ENCODE assay signal across 8 cellular contexts in genomic region chr7:135169141-135169935, GRCh38. TPM values are rescaled to one million over a fixed set of nuclear protein-coding genes. Genes with fewer than 3 reads are reported as not detected.
A peak's percentile ranks its signal among the peaks of the same experiment; 100 is the strongest.
DNase-seq lines count a peak whose midpoint lies in the region; ATAC-seq and TF ChIP-seq lines count a peak whose summit lies in the region.

No MANE protein-coding gene starts in this region.

- TF ChIP-seq CTCF in AG09309 (IDR thresholded peaks at IDR 0.05; ENCODE audit: control insufficient read depth, insufficient read depth, low read depth, low read length, missing control alignments), result peak; percentile 31
- TF ChIP-seq CTCF in Panc1 (IDR thresholded peaks at IDR 0.05), result peak; percentile 68

- TSS peak; percentile 79 for BruUV-seq in Panc1 (replicated peaks; lab: Mats Ljungman, UMichigan)

- H3K4me3 Mint-ChIP-seq in activated naive CD8-positive, alpha-beta T cell, result peak overlapping the region; percentile 97

- CTCF ChIA-PET in Panc1 (lab: Charles Lee), result no interaction called here

- in situ Hi-C loops in Panc1 (cut with HindIII; ENCODE audit: low pct_unique_long_range_greater_than_20kb, low sequenced_read_pairs), result no loop called here

- POLR2A ChIA-PET in Panc1 (lab: Charles Lee), result no interaction called here

- H3K36me3 ChIP-seq in Panc1 (ENCODE audit: control insufficient read depth, insufficient read depth, low read length), result peaks cover 5% of the 10 kb centered on the region

- DNase-seq in AG09309 (ENCODE audit: low read depth) (no peak), Panc1 (ENCODE audit: low read depth, low spot score) (peak; percentile 30), NCI-H2107 treated with DMSO at 0.1 percent for 48 hours (lab: John Stamatoyannopoulos, UW; ENCODE audit: unreplicated experiment) (no peak)
- peak; percentile 65 to 73 for DNase-seq in stimulated activated CD4-positive, alpha-beta T cell treated with anti-CD3 and anti-CD28 coated beads, Interleukin-2, amount 100 ng/mL, for 24 hours

- H3K27me3 Mint-ChIP-seq in activated naive CD8-positive, alpha-beta T cell, result no peaks in the 10 kb centered on the region

- H3K36me3 Mint-ChIP-seq in activated naive CD8-positive, alpha-beta T cell, result peaks cover 11% of the 10 kb centered on the region

- peaks cover 56% of the 10 kb centered on the region for H3K4me1 Mint-ChIP-seq in activated naive CD8-positive, alpha-beta T cell (ENCODE audit: low read depth)

- no peaks in the 10 kb centered on the region for H3K9me3 Mint-ChIP-seq in activated naive CD8-positive, alpha-beta T cell (ENCODE audit: low read depth)

- peak overlapping the region; percentile 98 for H3K27ac Mint-ChIP-seq in activated naive CD8-positive, alpha-beta T cell

- H3K9me3 ChIP-seq in Panc1 (ENCODE audit: control insufficient read depth, insufficient read depth, low read depth, low read length) (no peaks in the 10 kb centered on the region), iPS-18c (ENCODE audit: control insufficient read depth, insufficient read depth, low read length) (peaks cover 2% of the 10 kb centered on the region)

- peaks cover 10% of the 10 kb centered on the region for H3K4me1 ChIP-seq in Panc1 (ENCODE audit: control insufficient read depth, insufficient read depth, low read length)

- H3K4me3 ChIP-seq in AG09309 (ENCODE audit: control insufficient read depth, low read depth, low read length) (peak overlapping the region; percentile 85), Panc1 (ENCODE audit: low read depth in 2 of 2, low read length in 2 of 2) (peak overlapping the region; percentile 97), iPS-18c (ENCODE audit: insufficient read depth, low read depth, low read length) (peak overlapping the region; percentile 84)

- intact Hi-C loops in Panc1 (cut with micrococcal nuclease; ENCODE audit: unreplicated experiment), result no loop called here

- peak; percentile 52 for ATAC-seq in GM18517 (IDR thresholded peaks at IDR 0.05; ENCODE audit: unreplicated experiment)
- peak; percentile 32 for ATAC-seq in HG03039 (IDR thresholded peaks at IDR 0.05; ENCODE audit: unreplicated experiment)
- no peak for ATAC-seq in Panc1

- H3K27ac ChIP-seq in Panc1 (ENCODE audit: low read length), result peak overlapping the region; percentile 96

- no peaks in the 10 kb centered on the region for H3K27me3 ChIP-seq in Panc1 (ENCODE audit: control insufficient read depth, insufficient read depth, low read length)

RNA-seq across cellular contexts. Expression of gene CYREN, which starts 1.2 kb away (rescaled TPM):
- 49.6 TPM for total RNA-seq in Panc1 (2021; ENCODE audit: unreplicated experiment)
- 37.1 TPM for polyA plus RNA-seq in Panc1 (2012; ENCODE audit: insufficient read length)

RNA-seq across cellular contexts. Expression of gene TMEM140, which starts 21.5 kb away (rescaled TPM):
- total RNA-seq in Panc1 (2021; ENCODE audit: unreplicated experiment), result 3.2 TPM
- 7.7 TPM for polyA plus RNA-seq in Panc1 (2012; ENCODE audit: insufficient read length)

RNA-seq across cellular contexts. Expression of gene WDR91, which starts 42.0 kb away (rescaled TPM):
- total RNA-seq in Panc1 (2021; ENCODE audit: unreplicated experiment), result 8.8 TPM
- polyA plus RNA-seq in Panc1 (2012; ENCODE audit: insufficient read length), result 10.3 TPM

Comparison
In these comparisons a context has a peak if more than half of its experiments do, and no peak if none do; other contexts are left out.
1. DNase-seq: peak in Panc1 (single experiment) and stimulated activated CD4-positive, alpha-beta T cell treated with anti-CD3 and anti-CD28 coated beads, Interleukin-2, amount 100 ng/mL, for 24 hours (2 of 2); none in AG09309 (single experiment) and NCI-H2107 treated with DMSO at 0.1 percent for 48 hours (single experiment).
2. Peak in every context shown above with its lines, with median percentiles within 50 percentile points of each other: H3K4me3 ChIP-seq.